In the genomic region with DNA sequence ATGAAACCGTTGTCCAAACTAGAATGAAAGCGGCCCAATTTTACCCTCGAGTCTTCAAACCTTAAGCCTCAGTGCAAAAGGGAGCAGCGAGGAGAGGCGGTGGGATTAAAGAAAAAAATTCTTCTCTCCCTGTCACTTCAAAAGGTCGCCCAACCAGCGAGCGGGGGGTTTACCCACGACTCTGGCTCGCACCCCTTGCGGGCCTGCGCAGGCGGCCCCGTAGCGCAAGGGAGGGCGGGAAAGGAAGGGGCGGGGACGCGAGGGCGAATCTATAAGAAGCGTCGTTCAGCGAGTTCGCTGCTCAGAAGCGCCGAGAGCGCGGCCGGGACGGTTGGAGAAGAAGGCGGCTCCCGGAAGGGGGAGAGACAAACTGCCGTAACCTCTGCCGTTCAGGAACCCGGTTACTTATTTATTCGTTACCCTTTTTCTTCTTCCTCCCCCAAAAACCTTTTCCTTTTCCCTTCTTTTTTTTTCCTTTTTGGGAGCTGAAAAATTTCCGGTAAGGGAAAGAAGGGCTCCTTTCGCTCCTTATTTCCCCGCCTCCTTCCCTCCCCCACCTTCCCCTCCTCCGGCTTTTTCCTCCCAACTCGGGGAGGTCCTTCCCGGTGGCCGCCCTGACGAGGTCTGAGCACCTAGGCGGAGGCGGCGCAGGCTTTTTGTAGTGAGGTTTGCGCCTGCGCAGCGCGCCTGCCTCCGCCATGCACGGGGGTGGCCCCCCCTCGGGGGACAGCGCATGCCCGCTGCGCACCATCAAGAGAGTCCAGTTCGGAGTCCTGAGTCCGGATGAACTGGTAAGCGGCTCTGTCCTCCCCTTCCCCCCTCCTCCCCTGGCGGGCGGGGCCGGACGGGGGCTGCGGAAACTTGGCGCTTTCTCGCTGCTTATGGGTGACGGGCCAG, we compare ENCODE assay signal across 8 cellular contexts. TPM values are rescaled to one million over a fixed set of nuclear protein-coding genes. Genes with fewer than 3 reads are reported as not detected.
DNase-seq lines count a peak whose midpoint lies in the region; ATAC-seq and TF ChIP-seq lines count a peak whose summit lies in the region.

A gene (plus strand): TSS at position 300 of the 897 bp plus-strand sequence.

- ATAC-seq in GM18907 (IDR thresholded peaks at IDR 0.05; ENCODE audit: unreplicated experiment) (peak; percentile 72), HG03159 (IDR thresholded peaks at IDR 0.05; ENCODE audit: unreplicated experiment) (peak; percentile 59), WTC11 (peak; percentile 65)

- DNase-seq in AG04449 (ENCODE audit: low read depth, low spot score) = peak; percentile 87
- DNase-seq in NCI-H2227 treated with DMSO at 0.1 percent for 48 hours (lab: John Stamatoyannopoulos, UW) = peak; percentile 95
- DNase-seq in WTC11 (ENCODE audit: low spot score) = peak; percentile 96
- DNase-seq in cardiac fibroblast (ENCODE audit: low read depth in 2 of 2) = peak; percentile 99
- DNase-seq in iPS-NIHi7 (ENCODE audit: extremely low spot score) = peak; percentile 98
- DNase-seq in smooth muscle cell of the brain vasculature (ENCODE audit: low read depth, low spot score) = peak; percentile 95

- no peaks in the 10 kb centered on the region for H3K9me3 Mint-ChIP-seq in WTC11

- peak within 1 kb of the TSS; percentile 90 for H3K4me3 Mint-ChIP-seq in WTC11

- TF ChIP-seq CTCF in AG04449 (IDR thresholded peaks at IDR 0.05; ENCODE audit: insufficient read depth, low read length, missing control alignments) = peak; percentile 13
- TF ChIP-seq CTCF in WTC11 (IDR thresholded peaks at IDR 0.05) = no peak
- peak; percentile 8 for TF ChIP-seq CTCF in cardiac fibroblast (IDR thresholded peaks at IDR 0.05; ENCODE audit: low read depth, low read length)

- no peaks in the 10 kb centered on the region for H3K27me3 Mint-ChIP-seq in WTC11 (ENCODE audit: low read depth)

- peaks cover 60% of the 10 kb centered on the region for H3K4me1 Mint-ChIP-seq in WTC11

- CTCF ChIA-PET in AG04449 (lab: Yijun Ruan, JAX) = interaction anchor here (0.7 to 3.6 kb wide), 7 partner anchors 11 to 128 kb away, joined by 3 to 27 read pairs (median 7); a partner anchor contains a TSS
- CTCF ChIA-PET in WTC11 (lab: Charles Lee) = interaction anchor here (0.7 to 2.4 kb wide), 4 partner anchors 18 to 90 kb away, joined by 3 to 10 read pairs (median 6); a partner anchor contains a TSS

- H3K36me3 Mint-ChIP-seq in WTC11 = peaks cover 6% of the 10 kb centered on the region

- POLR2A ChIA-PET in AG04449 (lab: Yijun Ruan, JAX) (interaction anchor here (0.6 to 3.4 kb wide), 32 partner anchors 8 to 860 kb away, joined by 3 to 19 read pairs (median 4); a partner anchor contains a TSS), WTC11 (lab: Charles Lee) (interaction anchor here (0.6 to 2.2 kb wide), 8 partner anchors 38 to 173 kb away, joined by 3 to 15 read pairs (median 4); a partner anchor contains a TSS)

- peak within 1 kb of the TSS; percentile 99 for H3K27ac Mint-ChIP-seq in WTC11

- peak within 1 kb of the TSS; percentile 87 for H3K4me3 ChIP-seq in AG04449 (ENCODE audit: low read depth, low read length)
- H3K4me3 ChIP-seq in cardiac fibroblast (replicated peaks in 1 of 2; ENCODE audit: low read depth in 2 of 2, low read length in 2 of 2) = peak within 1 kb of the TSS; percentile 66 to 78

TF ChIP-seq in WTC11, 78 proteins besides CTCF, POLR2A, EP300 and RAD21 (continues in another document):
- TF ChIP-seq ATF1 (CRISPR knock-in tag; IDR thresholded peaks at IDR 0.05) (peak; percentile 60; the same call in 1 of the 2 replicates), HMGA2 (CRISPR knock-in tag; IDR thresholded peaks at IDR 0.05) (peak; percentile 40), RELA (CRISPR knock-in tag; IDR thresholded peaks at IDR 0.05; ENCODE audit: borderline replicate concordance) (no peak), ZBTB21 (CRISPR knock-in tag; IDR thresholded peaks at IDR 0.05; ENCODE audit: borderline replicate concordance) (peak; percentile 69; the same call in 1 of the 2 replicates), ZNF138 (CRISPR knock-in tag; conservative IDR thresholded peaks at IDR 0.05) (no peak), CREB1 (CRISPR knock-in tag; IDR thresholded peaks at IDR 0.05) (no peak), ZNF232 (CRISPR knock-in tag; IDR thresholded peaks at IDR 0.05) (peak; percentile 80), SMAD3 (CRISPR knock-in tag; IDR thresholded peaks at IDR 0.05; ENCODE audit: borderline replicate concordance) (peak; percentile 62; the same call in 1 of the 2 replicates), JAZF1 (CRISPR knock-in tag; IDR thresholded peaks at IDR 0.05) (no peak)
- TF ChIP-seq, protein P1, sequence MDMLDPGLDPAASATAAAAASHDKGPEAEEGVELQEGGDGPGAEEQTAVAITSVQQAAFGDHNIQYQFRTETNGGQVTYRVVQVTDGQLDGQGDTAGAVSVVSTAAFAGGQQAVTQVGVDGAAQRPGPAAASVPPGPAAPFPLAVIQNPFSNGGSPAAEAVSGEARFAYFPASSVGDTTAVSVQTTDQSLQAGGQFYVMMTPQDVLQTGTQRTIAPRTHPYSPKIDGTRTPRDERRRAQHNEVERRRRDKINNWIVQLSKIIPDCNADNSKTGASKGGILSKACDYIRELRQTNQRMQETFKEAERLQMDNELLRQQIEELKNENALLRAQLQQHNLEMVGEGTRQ (CRISPR knock-in tag; IDR thresholded peaks at IDR 0.05) = no peak
- TF ChIP-seq, protein P2, sequence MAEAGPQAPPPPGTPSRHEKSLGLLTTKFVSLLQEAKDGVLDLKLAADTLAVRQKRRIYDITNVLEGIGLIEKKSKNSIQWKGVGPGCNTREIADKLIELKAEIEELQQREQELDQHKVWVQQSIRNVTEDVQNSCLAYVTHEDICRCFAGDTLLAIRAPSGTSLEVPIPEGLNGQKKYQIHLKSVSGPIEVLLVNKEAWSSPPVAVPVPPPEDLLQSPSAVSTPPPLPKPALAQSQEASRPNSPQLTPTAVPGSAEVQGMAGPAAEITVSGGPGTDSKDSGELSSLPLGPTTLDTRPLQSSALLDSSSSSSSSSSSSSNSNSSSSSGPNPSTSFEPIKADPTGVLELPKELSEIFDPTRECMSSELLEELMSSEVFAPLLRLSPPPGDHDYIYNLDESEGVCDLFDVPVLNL (CRISPR knock-in tag; IDR thresholded peaks at IDR 0.05; ENCODE audit: borderline replicate concordance, low read depth) = peak; percentile 92; the same call in 1 of the 2 replicates
- TF ChIP-seq, protein P3, sequence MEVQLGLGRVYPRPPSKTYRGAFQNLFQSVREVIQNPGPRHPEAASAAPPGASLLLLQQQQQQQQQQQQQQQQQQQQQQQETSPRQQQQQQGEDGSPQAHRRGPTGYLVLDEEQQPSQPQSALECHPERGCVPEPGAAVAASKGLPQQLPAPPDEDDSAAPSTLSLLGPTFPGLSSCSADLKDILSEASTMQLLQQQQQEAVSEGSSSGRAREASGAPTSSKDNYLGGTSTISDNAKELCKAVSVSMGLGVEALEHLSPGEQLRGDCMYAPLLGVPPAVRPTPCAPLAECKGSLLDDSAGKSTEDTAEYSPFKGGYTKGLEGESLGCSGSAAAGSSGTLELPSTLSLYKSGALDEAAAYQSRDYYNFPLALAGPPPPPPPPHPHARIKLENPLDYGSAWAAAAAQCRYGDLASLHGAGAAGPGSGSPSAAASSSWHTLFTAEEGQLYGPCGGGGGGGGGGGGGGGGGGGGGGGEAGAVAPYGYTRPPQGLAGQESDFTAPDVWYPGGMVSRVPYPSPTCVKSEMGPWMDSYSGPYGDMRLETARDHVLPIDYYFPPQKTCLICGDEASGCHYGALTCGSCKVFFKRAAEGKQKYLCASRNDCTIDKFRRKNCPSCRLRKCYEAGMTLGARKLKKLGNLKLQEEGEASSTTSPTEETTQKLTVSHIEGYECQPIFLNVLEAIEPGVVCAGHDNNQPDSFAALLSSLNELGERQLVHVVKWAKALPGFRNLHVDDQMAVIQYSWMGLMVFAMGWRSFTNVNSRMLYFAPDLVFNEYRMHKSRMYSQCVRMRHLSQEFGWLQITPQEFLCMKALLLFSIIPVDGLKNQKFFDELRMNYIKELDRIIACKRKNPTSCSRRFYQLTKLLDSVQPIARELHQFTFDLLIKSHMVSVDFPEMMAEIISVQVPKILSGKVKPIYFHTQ (CRISPR knock-in tag; IDR thresholded peaks at IDR 0.05) = peak; percentile 92
- TF ChIP-seq, protein P4, sequence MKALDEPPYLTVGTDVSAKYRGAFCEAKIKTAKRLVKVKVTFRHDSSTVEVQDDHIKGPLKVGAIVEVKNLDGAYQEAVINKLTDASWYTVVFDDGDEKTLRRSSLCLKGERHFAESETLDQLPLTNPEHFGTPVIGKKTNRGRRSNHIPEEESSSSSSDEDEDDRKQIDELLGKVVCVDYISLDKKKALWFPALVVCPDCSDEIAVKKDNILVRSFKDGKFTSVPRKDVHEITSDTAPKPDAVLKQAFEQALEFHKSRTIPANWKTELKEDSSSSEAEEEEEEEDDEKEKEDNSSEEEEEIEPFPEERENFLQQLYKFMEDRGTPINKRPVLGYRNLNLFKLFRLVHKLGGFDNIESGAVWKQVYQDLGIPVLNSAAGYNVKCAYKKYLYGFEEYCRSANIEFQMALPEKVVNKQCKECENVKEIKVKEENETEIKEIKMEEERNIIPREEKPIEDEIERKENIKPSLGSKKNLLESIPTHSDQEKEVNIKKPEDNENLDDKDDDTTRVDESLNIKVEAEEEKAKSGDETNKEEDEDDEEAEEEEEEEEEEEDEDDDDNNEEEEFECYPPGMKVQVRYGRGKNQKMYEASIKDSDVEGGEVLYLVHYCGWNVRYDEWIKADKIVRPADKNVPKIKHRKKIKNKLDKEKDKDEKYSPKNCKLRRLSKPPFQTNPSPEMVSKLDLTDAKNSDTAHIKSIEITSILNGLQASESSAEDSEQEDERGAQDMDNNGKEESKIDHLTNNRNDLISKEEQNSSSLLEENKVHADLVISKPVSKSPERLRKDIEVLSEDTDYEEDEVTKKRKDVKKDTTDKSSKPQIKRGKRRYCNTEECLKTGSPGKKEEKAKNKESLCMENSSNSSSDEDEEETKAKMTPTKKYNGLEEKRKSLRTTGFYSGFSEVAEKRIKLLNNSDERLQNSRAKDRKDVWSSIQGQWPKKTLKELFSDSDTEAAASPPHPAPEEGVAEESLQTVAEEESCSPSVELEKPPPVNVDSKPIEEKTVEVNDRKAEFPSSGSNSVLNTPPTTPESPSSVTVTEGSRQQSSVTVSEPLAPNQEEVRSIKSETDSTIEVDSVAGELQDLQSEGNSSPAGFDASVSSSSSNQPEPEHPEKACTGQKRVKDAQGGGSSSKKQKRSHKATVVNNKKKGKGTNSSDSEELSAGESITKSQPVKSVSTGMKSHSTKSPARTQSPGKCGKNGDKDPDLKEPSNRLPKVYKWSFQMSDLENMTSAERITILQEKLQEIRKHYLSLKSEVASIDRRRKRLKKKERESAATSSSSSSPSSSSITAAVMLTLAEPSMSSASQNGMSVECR (CRISPR knock-in tag; IDR thresholded peaks at IDR 0.05; ENCODE audit: borderline replicate concordance) = 0 out of 2 replicates have a peak, but pooled peaks have one; percentile 84

RNA-seq across cellular contexts. Expression of the gene that starts here (rescaled TPM):
- 166 to 170 TPM (median 170 TPM) in 3 replicates for total RNA-seq in WTC11 (2021)

Comparison
In these comparisons a context has a peak if more than half of its experiments do, and no peak if none do; other contexts are left out.
1. Peak in every context shown above with its lines: DNase-seq, ATAC-seq and H3K4me3 ChIP-seq.